1 cellular context compared by ENCODE assay signal in the genomic region with DNA sequence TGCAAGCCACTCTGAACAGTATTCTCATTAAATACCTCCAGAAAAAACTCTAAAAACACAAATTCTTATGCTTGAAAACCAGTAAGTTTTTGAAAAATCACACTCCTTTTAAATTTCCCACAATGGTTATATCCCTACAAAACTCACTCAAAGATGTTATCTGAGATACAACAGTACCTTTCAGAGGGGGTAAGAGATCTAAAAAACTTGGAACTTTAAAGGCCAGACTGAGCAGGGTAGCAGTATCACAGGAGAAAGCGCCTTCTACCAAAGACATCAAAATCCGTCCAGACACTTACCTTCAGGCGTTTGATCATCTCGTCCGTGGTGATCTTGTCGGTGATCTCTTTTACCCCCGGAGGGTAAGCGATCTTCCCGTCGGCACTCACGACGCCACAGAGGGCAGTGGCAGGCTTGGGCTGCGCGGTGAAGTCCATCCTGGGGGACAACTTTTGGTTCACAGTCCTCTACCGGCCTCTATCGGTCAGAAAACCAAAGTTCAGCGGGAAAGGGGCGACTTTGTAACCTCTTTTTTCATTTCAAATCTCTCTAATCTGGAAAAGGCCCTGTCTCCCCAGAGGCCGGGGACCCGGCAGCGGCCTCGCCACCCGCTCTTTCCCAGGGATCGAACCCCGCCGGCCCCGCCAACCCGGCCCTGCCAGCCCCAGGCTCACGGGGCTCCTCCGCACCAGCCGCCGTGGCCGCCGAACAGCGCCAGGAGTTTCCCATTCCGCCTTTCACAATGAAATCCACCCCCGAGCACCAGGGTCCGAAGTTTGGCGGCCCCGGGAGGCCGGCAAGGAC.
TF ChIP-seq lines count a peak whose summit lies in the region.

No MANE protein-coding gene starts in this region.

TF ChIP-seq in K562, 482 proteins besides CTCF, POLR2A, EP300 and RAD21 (continued from another document and continues in another):
- TF ChIP-seq, protein P1, sequence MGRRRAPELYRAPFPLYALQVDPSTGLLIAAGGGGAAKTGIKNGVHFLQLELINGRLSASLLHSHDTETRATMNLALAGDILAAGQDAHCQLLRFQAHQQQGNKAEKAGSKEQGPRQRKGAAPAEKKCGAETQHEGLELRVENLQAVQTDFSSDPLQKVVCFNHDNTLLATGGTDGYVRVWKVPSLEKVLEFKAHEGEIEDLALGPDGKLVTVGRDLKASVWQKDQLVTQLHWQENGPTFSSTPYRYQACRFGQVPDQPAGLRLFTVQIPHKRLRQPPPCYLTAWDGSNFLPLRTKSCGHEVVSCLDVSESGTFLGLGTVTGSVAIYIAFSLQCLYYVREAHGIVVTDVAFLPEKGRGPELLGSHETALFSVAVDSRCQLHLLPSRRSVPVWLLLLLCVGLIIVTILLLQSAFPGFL (CRISPR knock-in tag; IDR thresholded peaks at IDR 0.05), result no peak
- peak; percentile 75 for TF ChIP-seq HMGN3 (IDR thresholded peaks at IDR 0.05; ENCODE audit: borderline replicate concordance, extremely low read depth, insufficient read length, low read depth, low read length)
- TF ChIP-seq USF2 (CRISPR knock-in tag; IDR thresholded peaks at IDR 0.05), result peak; percentile 2; the same call in 1 of the 2 replicates
- TF ChIP-seq GATA2 (CRISPR knock-in tag; IDR thresholded peaks at IDR 0.05), result peak; percentile 57; the same call in 1 of the 2 replicates
- TF ChIP-seq TEAD4 (IDR thresholded peaks at IDR 0.05; ENCODE audit: low read length), result no peak
- no peak for TF ChIP-seq TEAD4 (CRISPR knock-in tag; IDR thresholded peaks at IDR 0.05; ENCODE audit: borderline replicate concordance)
- TF ChIP-seq EHMT2 (IDR thresholded peaks at IDR 0.05), result no peak
- TF ChIP-seq, protein P2, sequence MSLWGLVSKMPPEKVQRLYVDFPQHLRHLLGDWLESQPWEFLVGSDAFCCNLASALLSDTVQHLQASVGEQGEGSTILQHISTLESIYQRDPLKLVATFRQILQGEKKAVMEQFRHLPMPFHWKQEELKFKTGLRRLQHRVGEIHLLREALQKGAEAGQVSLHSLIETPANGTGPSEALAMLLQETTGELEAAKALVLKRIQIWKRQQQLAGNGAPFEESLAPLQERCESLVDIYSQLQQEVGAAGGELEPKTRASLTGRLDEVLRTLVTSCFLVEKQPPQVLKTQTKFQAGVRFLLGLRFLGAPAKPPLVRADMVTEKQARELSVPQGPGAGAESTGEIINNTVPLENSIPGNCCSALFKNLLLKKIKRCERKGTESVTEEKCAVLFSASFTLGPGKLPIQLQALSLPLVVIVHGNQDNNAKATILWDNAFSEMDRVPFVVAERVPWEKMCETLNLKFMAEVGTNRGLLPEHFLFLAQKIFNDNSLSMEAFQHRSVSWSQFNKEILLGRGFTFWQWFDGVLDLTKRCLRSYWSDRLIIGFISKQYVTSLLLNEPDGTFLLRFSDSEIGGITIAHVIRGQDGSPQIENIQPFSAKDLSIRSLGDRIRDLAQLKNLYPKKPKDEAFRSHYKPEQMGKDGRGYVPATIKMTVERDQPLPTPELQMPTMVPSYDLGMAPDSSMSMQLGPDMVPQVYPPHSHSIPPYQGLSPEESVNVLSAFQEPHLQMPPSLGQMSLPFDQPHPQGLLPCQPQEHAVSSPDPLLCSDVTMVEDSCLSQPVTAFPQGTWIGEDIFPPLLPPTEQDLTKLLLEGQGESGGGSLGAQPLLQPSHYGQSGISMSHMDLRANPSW (CRISPR knock-in tag; IDR thresholded peaks at IDR 0.05), result no peak
- 0 out of 2 replicates have a peak, but pooled peaks have one; percentile 47 for TF ChIP-seq ZHX1 (conservative IDR thresholded peaks at IDR 0.05; ENCODE audit: low read length)
- TF ChIP-seq ZNF134 (CRISPR knock-in tag; conservative IDR thresholded peaks at IDR 0.05), result no peak
- TF ChIP-seq, protein P3, sequence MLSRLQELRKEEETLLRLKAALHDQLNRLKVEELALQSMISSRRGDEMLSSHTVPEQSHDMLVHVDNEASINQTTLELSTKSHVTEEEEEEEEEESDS (CRISPR knock-in tag; IDR thresholded peaks at IDR 0.05), result no peak
- no peak for TF ChIP-seq TCF3 (CRISPR knock-in tag; IDR thresholded peaks at IDR 0.05)
- TF ChIP-seq TAF9B (IDR thresholded peaks at IDR 0.05; ENCODE audit: partially characterized antibody), result no peak
- no peak for TF ChIP-seq TARDBP (IDR thresholded peaks at IDR 0.05)
- no peak for TF ChIP-seq HEY1 (CRISPR knock-in tag; IDR thresholded peaks at IDR 0.05; ENCODE audit: borderline replicate concordance)
- no peak for TF ChIP-seq ZNF277 (CRISPR knock-in tag; IDR thresholded peaks at IDR 0.05; ENCODE audit: borderline replicate concordance)
- TF ChIP-seq CSDE1 (IDR thresholded peaks at IDR 0.05), result no peak
- TF ChIP-seq ZNF239 (CRISPR knock-in tag; IDR thresholded peaks at IDR 0.05), result no peak
- peak; percentile 10 for TF ChIP-seq PRPF4 (IDR thresholded peaks at IDR 0.05; ENCODE audit: insufficient read depth, low read depth, low read length, poor library complexity, severe bottlenecking)
- TF ChIP-seq PHB2 (IDR thresholded peaks at IDR 0.05; ENCODE audit: low read depth), result no peak
- TF ChIP-seq SAFB2 (IDR thresholded peaks at IDR 0.05; ENCODE audit: borderline replicate concordance, low read depth, low read length, severe bottlenecking), result no peak
- no peak for TF ChIP-seq ZNF282 (CRISPR knock-in tag; IDR thresholded peaks at IDR 0.05)
- TF ChIP-seq, protein P4, sequence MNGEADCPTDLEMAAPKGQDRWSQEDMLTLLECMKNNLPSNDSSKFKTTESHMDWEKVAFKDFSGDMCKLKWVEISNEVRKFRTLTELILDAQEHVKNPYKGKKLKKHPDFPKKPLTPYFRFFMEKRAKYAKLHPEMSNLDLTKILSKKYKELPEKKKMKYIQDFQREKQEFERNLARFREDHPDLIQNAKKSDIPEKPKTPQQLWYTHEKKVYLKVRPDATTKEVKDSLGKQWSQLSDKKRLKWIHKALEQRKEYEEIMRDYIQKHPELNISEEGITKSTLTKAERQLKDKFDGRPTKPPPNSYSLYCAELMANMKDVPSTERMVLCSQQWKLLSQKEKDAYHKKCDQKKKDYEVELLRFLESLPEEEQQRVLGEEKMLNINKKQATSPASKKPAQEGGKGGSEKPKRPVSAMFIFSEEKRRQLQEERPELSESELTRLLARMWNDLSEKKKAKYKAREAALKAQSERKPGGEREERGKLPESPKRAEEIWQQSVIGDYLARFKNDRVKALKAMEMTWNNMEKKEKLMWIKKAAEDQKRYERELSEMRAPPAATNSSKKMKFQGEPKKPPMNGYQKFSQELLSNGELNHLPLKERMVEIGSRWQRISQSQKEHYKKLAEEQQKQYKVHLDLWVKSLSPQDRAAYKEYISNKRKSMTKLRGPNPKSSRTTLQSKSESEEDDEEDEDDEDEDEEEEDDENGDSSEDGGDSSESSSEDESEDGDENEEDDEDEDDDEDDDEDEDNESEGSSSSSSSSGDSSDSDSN (IDR thresholded peaks at IDR 0.05; ENCODE audit: borderline replicate concordance in 1 of 2, low read depth in 2 of 2, low read length in 2 of 2), result 0 out of 4 replicates have a peak, but pooled peaks of 1 of the 2 experiments have one; percentile 64
- no peak for TF ChIP-seq ZNF507 (tag; conservative IDR thresholded peaks at IDR 0.05)
- TF ChIP-seq CHD1 (IDR thresholded peaks at IDR 0.05; ENCODE audit: low read length), result peak; percentile 79
- no peak for TF ChIP-seq ZC3H11A (IDR thresholded peaks at IDR 0.05; ENCODE audit: low read depth, low read length)
- no peak for TF ChIP-seq HDAC3 (IDR thresholded peaks at IDR 0.05; ENCODE audit: borderline replicate concordance, partially characterized antibody)
- no peak for TF ChIP-seq RCOR1 (IDR thresholded peaks at IDR 0.05; ENCODE audit: borderline replicate concordance in 1 of 2, low read depth in 2 of 2, low read length in 2 of 2)
- TF ChIP-seq ZNF232 (CRISPR knock-in tag; IDR thresholded peaks at IDR 0.05), result no peak
- TF ChIP-seq ZNF121 (CRISPR knock-in tag; conservative IDR thresholded peaks at IDR 0.05), result no peak
- peak; percentile 83; the same call in 1 of the 2 replicates for TF ChIP-seq RBFOX2 (IDR thresholded peaks at IDR 0.05; ENCODE audit: low read depth, low read length)
- TF ChIP-seq SETDB1 (IDR thresholded peaks at IDR 0.05; ENCODE audit: low read length), result no peak
- TF ChIP-seq ZNF830 (CRISPR knock-in tag; IDR thresholded peaks at IDR 0.05), result peak; percentile 22; the same call in 1 of the 2 replicates
- no peak for TF ChIP-seq ZNF644 (tag; IDR thresholded peaks at IDR 0.05; ENCODE audit: low read depth)
- no peak for TF ChIP-seq HNRNPH1 (optimal IDR thresholded peaks at IDR 0.05; ENCODE audit: low read depth, low read length)
- peak; percentile 66 to 78 for TF ChIP-seq NRF1 (conservative IDR thresholded peaks at IDR 0.05 in 1 of 2, IDR thresholded peaks at IDR 0.05 in 1 of 2)
- TF ChIP-seq RFX7 (CRISPR knock-in tag; IDR thresholded peaks at IDR 0.05), result no peak
- TF ChIP-seq SIX5 (IDR thresholded peaks at IDR 0.05; ENCODE audit: borderline replicate concordance in 1 of 2, insufficient read depth in 1 of 2, low read depth in 1 of 2, low read length in 2 of 2), result no peak
- TF ChIP-seq ASH1L (IDR thresholded peaks at IDR 0.05; ENCODE audit: borderline replicate concordance, low read depth, partially characterized antibody), result no peak
- no peak for TF ChIP-seq NCOA1 (IDR thresholded peaks at IDR 0.05; ENCODE audit: low read depth)
- TF ChIP-seq LCOR (CRISPR knock-in tag; IDR thresholded peaks at IDR 0.05), result peak; percentile 42; the same call in 1 of the 2 replicates
- TF ChIP-seq HMG20A (CRISPR knock-in tag; conservative IDR thresholded peaks at IDR 0.05), result no peak
- TF ChIP-seq, protein P5, sequence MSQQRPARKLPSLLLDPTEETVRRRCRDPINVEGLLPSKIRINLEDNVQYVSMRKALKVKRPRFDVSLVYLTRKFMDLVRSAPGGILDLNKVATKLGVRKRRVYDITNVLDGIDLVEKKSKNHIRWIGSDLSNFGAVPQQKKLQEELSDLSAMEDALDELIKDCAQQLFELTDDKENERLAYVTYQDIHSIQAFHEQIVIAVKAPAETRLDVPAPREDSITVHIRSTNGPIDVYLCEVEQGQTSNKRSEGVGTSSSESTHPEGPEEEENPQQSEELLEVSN (IDR thresholded peaks at IDR 0.05; ENCODE audit: borderline replicate concordance in 1 of 2, extremely low read depth in 1 of 2, insufficient read depth in 1 of 2, insufficient read length in 1 of 2, low read depth in 1 of 2, low read length in 1 of 2, poor library complexity in 1 of 2, severe bottlenecking in 1 of 2), result peak in 1 of 2 experiments; percentile 28
- no peak for TF ChIP-seq MCM3 (IDR thresholded peaks at IDR 0.05)
- peak; percentile 14; the same call in 1 of the 2 replicates for TF ChIP-seq POLR2G (IDR thresholded peaks at IDR 0.05; ENCODE audit: low read depth, low read length)
- TF ChIP-seq, protein P6, sequence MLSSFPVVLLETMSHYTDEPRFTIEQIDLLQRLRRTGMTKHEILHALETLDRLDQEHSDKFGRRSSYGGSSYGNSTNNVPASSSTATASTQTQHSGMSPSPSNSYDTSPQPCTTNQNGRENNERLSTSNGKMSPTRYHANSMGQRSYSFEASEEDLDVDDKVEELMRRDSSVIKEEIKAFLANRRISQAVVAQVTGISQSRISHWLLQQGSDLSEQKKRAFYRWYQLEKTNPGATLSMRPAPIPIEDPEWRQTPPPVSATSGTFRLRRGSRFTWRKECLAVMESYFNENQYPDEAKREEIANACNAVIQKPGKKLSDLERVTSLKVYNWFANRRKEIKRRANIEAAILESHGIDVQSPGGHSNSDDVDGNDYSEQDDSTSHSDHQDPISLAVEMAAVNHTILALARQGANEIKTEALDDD (IDR thresholded peaks at IDR 0.05), result 0 out of 2 replicates have a peak, but pooled peaks have one; percentile 28
- no peak for TF ChIP-seq PCBP1 (IDR thresholded peaks at IDR 0.05; ENCODE audit: low read depth, low read length, poor library complexity, severe bottlenecking)
- TF ChIP-seq ZNF740 (CRISPR knock-in tag; IDR thresholded peaks at IDR 0.05), result no peak
- no peak for TF ChIP-seq ZNF740 (tag; IDR thresholded peaks at IDR 0.05)
- TF ChIP-seq TCF7L2 (IDR thresholded peaks at IDR 0.05; ENCODE audit: low read depth, low read length), result no peak
- 0 out of 2 replicates have a peak, but pooled peaks have one; percentile 43 for TF ChIP-seq KLF16 (IDR thresholded peaks at IDR 0.05)
